In the genomic region with DNA sequence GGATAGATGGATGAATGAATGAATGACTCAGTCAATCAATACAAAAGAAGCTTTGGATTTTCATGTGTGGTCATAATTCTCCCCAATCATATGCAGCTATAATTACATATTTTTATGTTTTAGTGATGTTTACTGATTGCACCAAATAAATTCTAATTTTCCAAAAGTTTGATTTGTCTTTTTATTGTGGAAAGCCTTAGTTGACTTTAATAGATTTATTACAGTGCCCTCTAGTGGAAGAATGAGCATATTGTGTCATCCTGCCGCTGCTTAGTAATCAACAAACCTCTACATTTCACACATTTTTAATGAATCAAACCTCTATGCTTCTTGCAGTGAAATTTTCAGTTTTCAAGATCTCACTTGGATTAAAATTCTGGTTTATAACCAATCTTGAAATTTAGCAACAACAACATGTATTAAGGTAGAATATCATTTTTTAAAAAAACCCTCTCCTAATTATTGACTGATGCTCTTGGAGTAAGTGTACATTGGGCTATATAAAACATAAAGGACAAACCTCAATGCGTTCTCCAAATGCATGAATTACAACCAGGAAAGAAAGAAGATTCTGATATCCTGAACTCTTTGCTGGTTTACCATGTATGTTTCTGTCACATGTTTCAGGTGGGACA, we compare ENCODE assay signal across 10 cellular contexts. TPM values are rescaled to one million over a fixed set of nuclear protein-coding genes. Genes with fewer than 3 reads are reported as not detected.
A peak's percentile ranks its signal among the peaks of the same experiment; 100 is the strongest.
DNase-seq lines count a peak whose midpoint lies in the region; ATAC-seq, FAIRE-seq and TF ChIP-seq lines count a peak whose summit lies in the region.
"Had no signal": no experiment of that assay in that cellular context is flagged by ENCODE, and none has a peak within 500 bp of the region (broad histone marks: within the 10 kb centered on the region; RNA-seq: fewer than 3 reads in every experiment).

No MANE protein-coding gene starts in this region.

- H3K27ac ChIP-seq in keratinocyte (ENCODE audit: control insufficient read depth, insufficient read depth, low read length), result no peak overlapping the region

- no peak overlapping the region for H3K4me3 Mint-ChIP-seq in HFFc6
- H3K4me3 Mint-ChIP-seq: naive B cell had no signal

- H2AFZ ChIP-seq in keratinocyte (ENCODE audit: control insufficient read depth, low read length), result no peak overlapping the region

- TF ChIP-seq CTCF in HFFc6 (IDR thresholded peaks at IDR 0.05), result peak; percentile 87
- TF ChIP-seq CTCF in keratinocyte (optimal IDR thresholded peaks at IDR 0.05 in 1 of 3, IDR thresholded peaks at IDR 0.05 in 1 of 3, conservative IDR thresholded peaks at IDR 0.05 in 1 of 3; ENCODE audit: extremely low read depth in 1 of 3, insufficient read depth in 2 of 3, low read length in 3 of 3), result peak in 2 of 3 experiments; percentile 49 to 51

- no peak for FAIRE-seq in keratinocyte (lab: Jason Lieb, UNC)

- dilution Hi-C loops in keratinocyte (cut with MboI; ENCODE audit: extremely low pct_ligation_motif_present, low sequenced_read_pairs), result no loop called here

- peaks cover 0 to 4% of the 10 kb centered on the region in 2 experiments for H3K36me3 ChIP-seq in keratinocyte (ENCODE audit: control insufficient read depth in 2 of 2, extremely low read depth in 1 of 2, insufficient read depth in 2 of 2, low read length in 2 of 2)

- H3K4me1 Mint-ChIP-seq in HFFc6 (ENCODE audit: low read depth), result no peaks in the 10 kb centered on the region
- H3K4me1 Mint-ChIP-seq: naive B cell had no signal

- no peaks in the 10 kb centered on the region for H4K20me1 ChIP-seq in keratinocyte (ENCODE audit: control insufficient read depth, extremely low read depth, insufficient read depth, low read length)

- no peaks in the 10 kb centered on the region; the same call in 1 of the 2 replicates for H3K27me3 Mint-ChIP-seq in HFFc6 (ENCODE audit: insufficient read depth)
- H3K27me3 Mint-ChIP-seq: naive B cell had no signal

- H3K4me1 ChIP-seq in keratinocyte (ENCODE audit: control insufficient read depth, extremely low read depth, insufficient read depth, low read length), result no peaks in the 10 kb centered on the region

- no peaks in the 10 kb centered on the region for H3K9me3 ChIP-seq in keratinocyte (ENCODE audit: control insufficient read depth, low read depth, low read length)

- ATAC-seq in HG03095 (IDR thresholded peaks at IDR 0.05; ENCODE audit: unreplicated experiment), result no peak
- ATAC-seq in HG02571 (IDR thresholded peaks at IDR 0.05; ENCODE audit: unreplicated experiment), result no peak

- H3K79me2 ChIP-seq in keratinocyte (ENCODE audit: control insufficient read depth, insufficient read depth, low read length), result no peaks in the 10 kb centered on the region

- no peak overlapping the region for H3K27ac Mint-ChIP-seq in HFFc6
- H3K27ac Mint-ChIP-seq: naive B cell had no signal

- DNase-seq in EL (peak; percentile 11), HFFc6 (peak; percentile 6), SW480 (ENCODE audit: low spot score) (peak; percentile 17), keratinocyte (ENCODE audit: low read depth, low spot score) (no peak)
- DNase-seq in stimulated activated CD4-positive, alpha-beta T cell treated with anti-CD3 and anti-CD28 coated beads, Interleukin-2, amount 100 ng/mL, for 24 hours, result no peak
- no peak for DNase-seq in activated CD4-positive, CD25-positive, alpha-beta regulatory T cell (lab: John Stamatoyannopoulos, UW)
- DNase-seq: naive B cell had no signal

- H3K4me3 ChIP-seq in keratinocyte (ENCODE audit: control insufficient read depth in 2 of 3, extremely low read depth in 1 of 3, insufficient read depth in 2 of 3, low read depth in 1 of 3, low read length in 3 of 3), result no peak overlapping the region

- no peaks in the 10 kb centered on the region for H3K27me3 ChIP-seq in keratinocyte (ENCODE audit: control insufficient read depth, extremely low read depth, insufficient read depth, low read length)

- H3K9ac ChIP-seq in keratinocyte (ENCODE audit: control insufficient read depth, extremely low read depth, insufficient read depth, low read length), result no peak overlapping the region

- H3K36me3 Mint-ChIP-seq in HFFc6 (ENCODE audit: low read depth), result no peaks in the 10 kb centered on the region
- H3K36me3 Mint-ChIP-seq: naive B cell had no signal

- H3K9me1 ChIP-seq in keratinocyte (ENCODE audit: control insufficient read depth, extremely low read depth, insufficient read depth, low read length), result no peaks in the 10 kb centered on the region

- H3K9me3 Mint-ChIP-seq in HFFc6, result no peaks in the 10 kb centered on the region

- no peak overlapping the region for H3K4me2 ChIP-seq in keratinocyte (ENCODE audit: control insufficient read depth, extremely low read depth, insufficient read depth, low read depth, low read length)

RNA-seq across cellular contexts. Expression of a gene that starts 55.6 kb away (rescaled TPM):
- total RNA-seq in HFFc6 (2021; fragmentation: NEBNext Ultra II Directional; extraction: Animal tissue kit (Norgen Biotek cat#: 25700)), result not detected
- polyA plus RNA-seq in keratinocyte, result not detected in 3 replicates
- not detected for polyA plus RNA-seq in keratinocyte (2011; ENCODE audit: low read depth)
- polyA plus RNA-seq in keratinocyte (2011; cell fraction: cytosol; rRNA removed), result not detected in 2 replicates
- not detected in 2 replicates for polyA plus RNA-seq in keratinocyte (2011; cell fraction: nucleus; rRNA removed)
- not detected in 2 replicates for polyA plus RNA-seq in keratinocyte (2012; ENCODE audit: low replicate concordance)
- not detected in 3 replicates for polyA minus RNA-seq in keratinocyte
- not detected for polyA minus RNA-seq in keratinocyte (2011; cell fraction: cytosol; rRNA and poly(A)+ RNA removed)
- not detected in 2 replicates for polyA minus RNA-seq in keratinocyte (2011; cell fraction: nucleus; rRNA and poly(A)+ RNA removed)
- total RNA-seq: T-helper 1 cell treated with Interleukin-12 subunit alpha and Interleukin-12 subunit beta and Interleukin-4 antibody, amounts not matched to agents 30 ng/mL and 1 ng/mL, for 36 hours had no signal

Comparison
In these comparisons a context has a peak if more than half of its experiments do, and no peak if none do; other contexts are left out.
1. DNase-seq: peak in EL (single experiment), HFFc6 (single experiment) and SW480 (single experiment); none in keratinocyte (single experiment), stimulated activated CD4-positive, alpha-beta T cell treated with anti-CD3 and anti-CD28 coated beads, Interleukin-2, amount 100 ng/mL, for 24 hours (0 of 2) and activated CD4-positive, CD25-positive, alpha-beta regulatory T cell (0 of 4).